In the genomic region with DNA sequence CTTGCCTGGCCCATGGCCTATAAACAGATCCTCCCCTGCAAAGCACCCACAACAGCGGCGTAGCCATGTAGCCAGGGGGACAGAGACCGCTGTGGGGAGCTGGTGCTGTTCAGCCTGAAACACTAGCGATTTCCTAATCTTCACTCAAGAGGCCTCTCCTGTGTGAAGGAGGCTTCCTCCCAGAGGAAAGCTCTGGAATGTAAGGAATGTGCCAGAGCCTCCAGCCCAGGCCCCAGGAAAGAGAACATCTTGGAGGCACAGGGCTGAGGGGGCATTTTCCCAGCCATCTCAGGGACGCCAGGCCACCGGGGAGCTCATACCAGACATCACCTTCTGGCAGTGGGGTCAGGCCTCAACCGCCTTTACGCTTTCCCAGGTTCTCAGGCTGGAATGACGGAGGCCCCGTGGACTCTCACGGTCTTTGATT, we compare ENCODE assay signal across 1 cellular context.
TF ChIP-seq lines count a peak whose summit lies in the region.

No MANE protein-coding gene starts in this region.

TF ChIP-seq in WTC11, 78 proteins besides CTCF, POLR2A, EP300 and RAD21 (continued from another document):
- TF ChIP-seq, protein P1, sequence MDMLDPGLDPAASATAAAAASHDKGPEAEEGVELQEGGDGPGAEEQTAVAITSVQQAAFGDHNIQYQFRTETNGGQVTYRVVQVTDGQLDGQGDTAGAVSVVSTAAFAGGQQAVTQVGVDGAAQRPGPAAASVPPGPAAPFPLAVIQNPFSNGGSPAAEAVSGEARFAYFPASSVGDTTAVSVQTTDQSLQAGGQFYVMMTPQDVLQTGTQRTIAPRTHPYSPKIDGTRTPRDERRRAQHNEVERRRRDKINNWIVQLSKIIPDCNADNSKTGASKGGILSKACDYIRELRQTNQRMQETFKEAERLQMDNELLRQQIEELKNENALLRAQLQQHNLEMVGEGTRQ (CRISPR knock-in tag; IDR thresholded peaks at IDR 0.05) = no peak
- TF ChIP-seq SMAD4 (CRISPR knock-in tag; IDR thresholded peaks at IDR 0.05) = no peak
- 0 out of 2 replicates have a peak, but pooled peaks have one; percentile 40 for TF ChIP-seq ETV6 (CRISPR knock-in tag; IDR thresholded peaks at IDR 0.05)
- no peak for TF ChIP-seq ZBTB21 (CRISPR knock-in tag; IDR thresholded peaks at IDR 0.05; ENCODE audit: borderline replicate concordance)
- TF ChIP-seq, protein P2, sequence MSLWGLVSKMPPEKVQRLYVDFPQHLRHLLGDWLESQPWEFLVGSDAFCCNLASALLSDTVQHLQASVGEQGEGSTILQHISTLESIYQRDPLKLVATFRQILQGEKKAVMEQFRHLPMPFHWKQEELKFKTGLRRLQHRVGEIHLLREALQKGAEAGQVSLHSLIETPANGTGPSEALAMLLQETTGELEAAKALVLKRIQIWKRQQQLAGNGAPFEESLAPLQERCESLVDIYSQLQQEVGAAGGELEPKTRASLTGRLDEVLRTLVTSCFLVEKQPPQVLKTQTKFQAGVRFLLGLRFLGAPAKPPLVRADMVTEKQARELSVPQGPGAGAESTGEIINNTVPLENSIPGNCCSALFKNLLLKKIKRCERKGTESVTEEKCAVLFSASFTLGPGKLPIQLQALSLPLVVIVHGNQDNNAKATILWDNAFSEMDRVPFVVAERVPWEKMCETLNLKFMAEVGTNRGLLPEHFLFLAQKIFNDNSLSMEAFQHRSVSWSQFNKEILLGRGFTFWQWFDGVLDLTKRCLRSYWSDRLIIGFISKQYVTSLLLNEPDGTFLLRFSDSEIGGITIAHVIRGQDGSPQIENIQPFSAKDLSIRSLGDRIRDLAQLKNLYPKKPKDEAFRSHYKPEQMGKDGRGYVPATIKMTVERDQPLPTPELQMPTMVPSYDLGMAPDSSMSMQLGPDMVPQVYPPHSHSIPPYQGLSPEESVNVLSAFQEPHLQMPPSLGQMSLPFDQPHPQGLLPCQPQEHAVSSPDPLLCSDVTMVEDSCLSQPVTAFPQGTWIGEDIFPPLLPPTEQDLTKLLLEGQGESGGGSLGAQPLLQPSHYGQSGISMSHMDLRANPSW (CRISPR knock-in tag; conservative IDR thresholded peaks at IDR 0.05; ENCODE audit: low read depth) = no peak
